10 cellular contexts compared by ENCODE assay signal in the genomic region with DNA sequence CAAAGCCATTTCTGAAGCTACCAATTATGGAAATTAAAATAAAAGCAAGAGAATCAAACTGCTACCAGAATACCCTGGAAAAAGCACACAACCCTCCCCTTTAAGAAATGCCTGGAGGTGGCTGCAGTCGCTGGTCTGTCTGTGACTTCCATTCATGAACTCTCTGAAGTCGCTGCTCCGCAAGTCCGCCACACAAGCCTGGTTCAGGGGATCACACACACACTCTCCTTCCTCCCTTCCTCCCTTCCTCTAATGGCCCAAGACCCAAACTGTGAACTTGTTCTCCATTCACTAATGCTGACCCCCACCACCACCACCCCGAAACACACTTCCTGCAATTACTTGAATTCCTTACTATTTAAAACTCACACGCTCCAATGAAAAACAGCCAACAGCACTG. TPM values are rescaled to one million over a fixed set of nuclear protein-coding genes. Genes with fewer than 3 reads are reported as not detected.
A peak's percentile ranks its signal among the peaks of the same experiment; 100 is the strongest.
DNase-seq lines count a peak whose midpoint lies in the region; ATAC-seq, FAIRE-seq and TF ChIP-seq lines count a peak whose summit lies in the region.
"Had no signal": no experiment of that assay in that cellular context is flagged by ENCODE, and none has a peak within 500 bp of the region (broad histone marks: within the 10 kb centered on the region; RNA-seq: fewer than 3 reads in every experiment).

No MANE protein-coding gene starts in this region.

- H3K4me3 ChIP-seq in SK-N-SH (ENCODE audit: low read depth in 2 of 2, low read length in 1 of 2) = no peak overlapping the region
- H3K4me3 ChIP-seq in endodermal cell (ENCODE audit: low read length) = peak overlapping the region; percentile 85
- peak overlapping the region; percentile 80 to 90 for H3K4me3 ChIP-seq in aorta (ENCODE audit: low read length in 2 of 2)
- H3K4me3 ChIP-seq: BLaER1 had no signal

- H3F3A ChIP-seq in SK-N-SH (replicated peaks; ENCODE audit: insufficient read depth) = no peaks in the 10 kb centered on the region

- intact Hi-C loops in aorta (cut with DNase I) = no loop called here

- H3K9me2 ChIP-seq in SK-N-SH = no peaks in the 10 kb centered on the region

- H3K9ac ChIP-seq in SK-N-SH = no peak overlapping the region
- H3K9ac ChIP-seq in endodermal cell (ENCODE audit: extremely low read depth, low read length, poor library complexity, severe bottlenecking) = no peak overlapping the region
- H3K9ac ChIP-seq: BLaER1 had no signal

- FAIRE-seq in HTR-8/SVneo (lab: Jason Lieb, UNC) = no peak

- H3K4me3 Mint-ChIP-seq in endodermal cell = peak overlapping the region; percentile 56
- H3K4me3 Mint-ChIP-seq in nephron = peak overlapping the region; percentile 83 to 87 (median 86)

- POLR2A ChIA-PET in SK-N-SH (lab: Yijun Ruan, JAX) = no interaction called here

- CTCF ChIA-PET in SK-N-SH (lab: Yijun Ruan, JAX) = interaction anchor here (0.7 to 1.4 kb wide), 6 partner anchors 14 to 982 kb away, joined by 3 to 5 read pairs (median 4); no protein-coding TSS in a partner anchor

- no peaks in the 10 kb centered on the region; the same call in 1 of the 2 replicates for H3K27me3 ChIP-seq in SK-N-SH (ENCODE audit: insufficient read depth)
- H3K27me3 ChIP-seq in endodermal cell (ENCODE audit: control insufficient read depth, insufficient read depth, low read length, poor library complexity, severe bottlenecking) = peaks cover 85% of the 10 kb centered on the region
- H3K27me3 ChIP-seq in aorta (ENCODE audit: control insufficient read depth in 1 of 2, insufficient read depth in 2 of 2, low read length in 1 of 2) = no peaks in the 10 kb centered on the region

- no peaks in the 10 kb centered on the region for H4K20me1 ChIP-seq in SK-N-SH (ENCODE audit: insufficient read depth)
- H4K20me1 ChIP-seq: BLaER1 had no signal

- no peak for ATAC-seq in SK-N-SH treated with all-trans-retinoic acid at 6 μM for 48 hours
- ATAC-seq in aorta (ENCODE audit: low FRiP score) = no peak
- ATAC-seq in HG03460 (IDR thresholded peaks at IDR 0.05; ENCODE audit: unreplicated experiment) = no peak
- no peak for ATAC-seq in activated CD4-positive, CD25-positive, alpha-beta regulatory T cell treated with anti-CD3 and anti-CD28 coated beads, Interleukin-2, amount 50 U/mL, for 24 hours

- WGBS in SK-N-SH (ENCODE audit: low lambda C conversion rate) = 78% methylated on average over 6 of the region's 6 CpGs
- WGBS in endodermal cell (ENCODE audit: insufficient coverage in 1 of 2, insufficient read length in 1 of 2), 2 experiments = 33 to 34% methylated on average over 6 of the region's 6 CpGs
- WGBS in aorta, 2 donors = 20 to 26% methylated on average over 6 of the region's 6 CpGs

- H3K79me2 ChIP-seq in SK-N-SH (ENCODE audit: insufficient read depth) = no peaks in the 10 kb centered on the region

- no peak for TF ChIP-seq EP300 in SK-N-SH (IDR thresholded peaks at IDR 0.05; ENCODE audit: borderline replicate concordance in 1 of 2, low read depth in 1 of 2, low read length in 1 of 2)

- H3K4me2 ChIP-seq in SK-N-SH = peak overlapping the region; percentile 86
- H3K4me2 ChIP-seq: BLaER1 had no signal

- H3K27ac ChIP-seq in SK-N-SH (ENCODE audit: low read depth in 2 of 2, low read length in 1 of 2) (no peak overlapping the region), endodermal cell (ENCODE audit: low read depth, low read length) (peak overlapping the region; percentile 59), aorta (ENCODE audit: low read depth in 1 of 2, low read length in 2 of 2) (peak overlapping the region in 1 of 2 donors; percentile 67)
- H3K27ac ChIP-seq: BLaER1 had no signal

- TF ChIP-seq CTCF in SK-N-SH (IDR thresholded peaks at IDR 0.05) (no peak), endodermal cell (conservative IDR thresholded peaks at IDR 0.05) (no peak), nephron (IDR thresholded peaks at IDR 0.05; ENCODE audit: unreplicated experiment in 3 of 3) (no peak)

- H3K27me3 Mint-ChIP-seq in endodermal cell (ENCODE audit: insufficient read depth) (peaks cover 94% of the 10 kb centered on the region), nephron (ENCODE audit: low read depth) (peaks cover 89% of the 10 kb centered on the region)

- H3K27ac Mint-ChIP-seq in endodermal cell (no peak overlapping the region), nephron (peak overlapping the region in 2 of 3 experiments; percentile 7 to 39)

- no peaks in the 10 kb centered on the region for H3K9me3 Mint-ChIP-seq in endodermal cell
- H3K9me3 Mint-ChIP-seq in nephron = no peaks in the 10 kb centered on the region

- TF ChIP-seq RAD21 in SK-N-SH (IDR thresholded peaks at IDR 0.05; ENCODE audit: low read length) = no peak

- DNase-seq in SK-N-SH = no peak
- DNase-seq in endodermal cell = peak; percentile 74
- DNase-seq in aorta = no peak
- no peak for DNase-seq in HTR-8/SVneo (ENCODE audit: insufficient read length, low spot score)
- DNase-seq: activated naive CD4-positive, alpha-beta T cell treated with anti-CD3 and anti-CD28 coated beads, Interleukin-2, amount 50 U/mL, for 16 hours had no signal

- H3K36me3 Mint-ChIP-seq in endodermal cell (ENCODE audit: low read depth) (no peaks in the 10 kb centered on the region), nephron (ENCODE audit: low read depth) (no peaks in the 10 kb centered on the region)

- H3K4me1 Mint-ChIP-seq in endodermal cell (peaks cover 66% of the 10 kb centered on the region), nephron (peaks cover 61% of the 10 kb centered on the region)

- H3K36me3 ChIP-seq in SK-N-SH (replicated peaks in 1 of 2; ENCODE audit: control insufficient read depth in 1 of 2, insufficient read depth in 2 of 2, low read length in 1 of 2) (no peaks in the 10 kb centered on the region), endodermal cell (ENCODE audit: control insufficient read depth, insufficient read depth, low read length) (no peaks in the 10 kb centered on the region), aorta (ENCODE audit: control insufficient read depth in 1 of 2, insufficient read depth in 2 of 2, low read length in 1 of 2) (no peaks in the 10 kb centered on the region)
- H3K36me3 ChIP-seq: BLaER1 had no signal

- H3K4me1 ChIP-seq in SK-N-SH (ENCODE audit: control insufficient read depth in 1 of 2, insufficient read depth in 2 of 2, low read depth in 1 of 2, low read length in 1 of 2) (peaks cover 0 to 32% of the 10 kb centered on the region in 2 experiments; a peak in 3 of 4 replicates), endodermal cell (ENCODE audit: control insufficient read depth, insufficient read depth, low read length) (peaks cover 5% of the 10 kb centered on the region), aorta (ENCODE audit: control insufficient read depth in 1 of 2, insufficient read depth in 2 of 2, low read length in 2 of 2) (peaks cover 0 to 2% of the 10 kb centered on the region in 2 donors)
- H3K4me1 ChIP-seq: BLaER1 had no signal

- H3K9me3 ChIP-seq in SK-N-SH = no peaks in the 10 kb centered on the region
- no peaks in the 10 kb centered on the region for H3K9me3 ChIP-seq in endodermal cell (ENCODE audit: control insufficient read depth, low read length)
- H3K9me3 ChIP-seq in aorta (ENCODE audit: control insufficient read depth, low read length) = no peaks in the 10 kb centered on the region

- no peak overlapping the region for H2AFZ ChIP-seq in SK-N-SH (ENCODE audit: low read depth)

TF ChIP-seq in SK-N-SH, 30 proteins besides CTCF, POLR2A, EP300 and RAD21 (continues in another document):
- no peak for TF ChIP-seq FOXJ3 (CRISPR knock-in tag; IDR thresholded peaks at IDR 0.05)
- no peak for TF ChIP-seq NRF1 (IDR thresholded peaks at IDR 0.05; ENCODE audit: low read depth, low read length)
- TF ChIP-seq TEAD4 (IDR thresholded peaks at IDR 0.05; ENCODE audit: borderline replicate concordance, insufficient read depth) = no peak
- TF ChIP-seq, protein P1, sequence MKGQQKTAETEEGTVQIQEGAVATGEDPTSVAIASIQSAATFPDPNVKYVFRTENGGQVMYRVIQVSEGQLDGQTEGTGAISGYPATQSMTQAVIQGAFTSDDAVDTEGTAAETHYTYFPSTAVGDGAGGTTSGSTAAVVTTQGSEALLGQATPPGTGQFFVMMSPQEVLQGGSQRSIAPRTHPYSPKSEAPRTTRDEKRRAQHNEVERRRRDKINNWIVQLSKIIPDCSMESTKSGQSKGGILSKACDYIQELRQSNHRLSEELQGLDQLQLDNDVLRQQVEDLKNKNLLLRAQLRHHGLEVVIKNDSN (IDR thresholded peaks at IDR 0.05; ENCODE audit: borderline replicate concordance, low read depth) = no peak
- TF ChIP-seq JUND (IDR thresholded peaks at IDR 0.05) = no peak

TF ChIP-seq in SK-N-SH treated with all-trans-retinoic acid at 6 μM for 48 hours, 23 proteins besides CTCF, POLR2A, EP300 and RAD21:
- no peak for TF ChIP-seq ZFP3 (CRISPR knock-in tag; IDR thresholded peaks at IDR 0.05)

RNA-seq across cellular contexts. Expression of a gene that starts 1.0 kb away (rescaled TPM):
- polyA plus RNA-seq in SK-N-SH (2012; rRNA removed) = not detected in 2 replicates
- polyA plus RNA-seq in SK-N-SH (2012; cell fraction: cytosol; rRNA removed) = 0.21 and 0.26 TPM in 2 replicates
- polyA plus RNA-seq in SK-N-SH (2012; cell fraction: nucleus; rRNA removed) = 0.01 and 0.04 TPM in 2 replicates
- 1 to 10 TPM in 1 of 2 donors, under 1 TPM in 1; 0.77 to 3.2 TPM for total RNA-seq in endodermal cell
- 20.4 TPM for polyA plus RNA-seq in endodermal cell (2013, experiment 1 of 2)
- 19.0 TPM for polyA plus RNA-seq in endodermal cell (2013, experiment 2 of 2)
- total RNA-seq in aorta = 10 to 100 TPM; 26.8 to 28.2 TPM
- 10 to 100 TPM in 1 of 2 donors, 1 to 10 TPM in 1; 8.1 to 11.0 TPM for polyA plus RNA-seq in aorta

Comparison
In these comparisons a context has a peak if more than half of its experiments do, and no peak if none do; other contexts are left out.
1. H3K4me3 ChIP-seq: peak in endodermal cell (single experiment) and aorta (2 of 2); none in SK-N-SH (0 of 2).
2. RNA of a gene that starts 1.0 kb away (total RNA-seq): 26.8 to 28.2 TPM in aorta; 0.77 to 3.2 TPM in endodermal cell; every median in the first group is over 4 times any median in the second.